Comparison of ENCODE assay signal across 25 cellular contexts in the genomic region with DNA sequence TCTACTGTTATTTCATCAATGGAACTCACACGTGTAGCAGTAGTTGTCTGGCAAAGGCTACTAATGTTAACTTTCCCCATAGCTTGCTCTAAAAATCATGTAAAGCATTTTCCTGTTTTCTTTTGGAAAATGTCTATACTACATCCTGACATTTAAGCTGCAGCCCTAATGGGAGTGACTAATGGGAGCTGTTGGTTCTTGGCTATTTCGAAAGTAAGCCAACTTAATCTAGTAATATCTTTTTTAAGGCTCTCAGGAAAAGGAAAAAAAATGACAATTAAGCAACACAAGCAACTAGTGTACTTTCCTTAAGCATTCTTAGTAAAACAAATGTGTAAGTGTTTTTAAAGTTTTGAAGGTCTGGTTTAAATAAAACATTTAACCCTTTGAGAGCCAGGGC.
DNase-seq lines count a peak whose midpoint lies in the region; ATAC-seq, FAIRE-seq and TF ChIP-seq lines count a peak whose summit lies in the region.
"Had no signal": no experiment of that assay in that cellular context is flagged by ENCODE, and none has a peak within 500 bp of the region (broad histone marks: within the 10 kb centered on the region; RNA-seq: fewer than 3 reads in every experiment).

No MANE protein-coding gene starts in this region.

- H3K27me3 ChIP-seq in bronchial epithelial cell (ENCODE audit: control insufficient read depth, insufficient read depth, low read length), result no peaks in the 10 kb centered on the region

- no peaks in the 10 kb centered on the region for H3K36me3 ChIP-seq in bronchial epithelial cell (ENCODE audit: control insufficient read depth, insufficient read depth, low read length)

- ATAC-seq in GM18873 (IDR thresholded peaks at IDR 0.05; ENCODE audit: low FRiP score, unreplicated experiment), result no peak
- ATAC-seq: K562; stimulated activated memory B cell treated with anti-CD40 and anti-IgM and Interleukin-4, amounts not matched to agents 10 μg/mL and 1 μg/mL and 100 μg/mL, for 72 hours had no signal

- TF ChIP-seq POLR2A in H54 (IDR thresholded peaks at IDR 0.05; ENCODE audit: low read depth, low read length), result no peak

- H3K27me3 Mint-ChIP-seq in HFFc6 (ENCODE audit: insufficient read depth), result peaks cover 7% of the 10 kb centered on the region
- H3K27me3 Mint-ChIP-seq: stimulated activated memory B cell treated with anti-CD40 and anti-IgM and Interleukin-4, amounts not matched to agents 10 μg/mL and 1 μg/mL and 100 μg/mL, for 72 hours had no signal

- in situ Hi-C loops in KBM-7 (cut with MboI; ENCODE audit: low pct_unique_long_range_greater_than_20kb, low sequenced_read_pairs), result no loop called here

- H3K4me3 ChIP-seq in bronchial epithelial cell (ENCODE audit: low read depth, low read length), result no peak overlapping the region
- no peak overlapping the region for H3K4me3 ChIP-seq in fibroblast of pulmonary artery (replicated peaks; ENCODE audit: low read depth, low read length)
- H3K4me3 ChIP-seq in retinal pigment epithelial cell (ENCODE audit: low read length), result no peak overlapping the region
- H3K4me3 ChIP-seq: K562 had no signal

- DNase-seq in HFFc6 (peak; percentile 18), bronchial epithelial cell (ENCODE audit: low read depth) (peak; percentile 37), fibroblast of pulmonary artery (ENCODE audit: low read depth) (peak; percentile 77), retinal pigment epithelial cell (ENCODE audit: low read depth) (peak; percentile 31), KBM-7 (no peak), H54 (ENCODE audit: insufficient read length, low spot score) (no peak)
- DNase-seq: activated B cell treated with CpG ODN at 0.5 μM for 24 hours; activated naive CD4-positive, alpha-beta T cell treated with anti-CD3 and anti-CD28 coated beads, Interleukin-2, amount 50 U/mL, for 16 hours; anterior cingulate cortex; cerebellar nuclear complex; kidney glomerular epithelial cell; mammary epithelial cell; NCI-H1436; NCI-H446 treated with DMSO at 0.1 percent for 48 hours; Right ventricle myocardium superior; small intestine; stimulated activated CD4-positive, alpha-beta T cell treated with anti-CD3 and anti-CD28 coated beads, Interleukin-2, amount 100 ng/mL, for 48 hours; SW 1271; T1000 had no signal

- peaks cover 13% of the 10 kb centered on the region; the same call in 1 of the 2 replicates for H3K9me3 Mint-ChIP-seq in HFFc6
- H3K9me3 Mint-ChIP-seq: activated T-helper 1 cell treated with anti-CD3 and anti-CD28 coated beads, Interleukin-12 subunit alpha, Interleukin-12 subunit beta, Interleukin-2, Interleukin-4 antibody, amounts not matched to agents 30 ng/mL and 10 ng/mL and 1 ng/mL, durations not matched to agents 14 hours and 24 hours and 36 hours; stimulated activated memory B cell treated with anti-CD40 and anti-IgM and Interleukin-4, amounts not matched to agents 10 μg/mL and 1 μg/mL and 100 μg/mL, for 72 hours had no signal

- no peaks in the 10 kb centered on the region for H3K4me1 Mint-ChIP-seq in HFFc6 (ENCODE audit: low read depth)
- H3K4me1 Mint-ChIP-seq: activated B cell treated with CpG ODN at 0.5 μM for 24 hours; stimulated activated memory B cell treated with anti-CD40 and anti-IgM and Interleukin-4, amounts not matched to agents 10 μg/mL and 1 μg/mL and 100 μg/mL, for 72 hours had no signal

- no peak for FAIRE-seq in bronchial epithelial cell (lab: Jason Lieb, UNC)
- FAIRE-seq in H54 (lab: Jason Lieb, UNC), result no peak
- FAIRE-seq: GM19239, K562, small intestine, urothelium cell line had no signal

- peaks cover 19% of the 10 kb centered on the region for H3K36me3 Mint-ChIP-seq in HFFc6 (ENCODE audit: low read depth)
- H3K36me3 Mint-ChIP-seq: stimulated activated memory B cell treated with anti-CD40 and anti-IgM and Interleukin-4, amounts not matched to agents 10 μg/mL and 1 μg/mL and 100 μg/mL, for 72 hours had no signal

- no peak for TF ChIP-seq CTCF in HFFc6 (IDR thresholded peaks at IDR 0.05)
- TF ChIP-seq CTCF in bronchial epithelial cell (IDR thresholded peaks at IDR 0.05; ENCODE audit: insufficient read depth, low read length, severe bottlenecking), result no peak
- TF ChIP-seq CTCF in fibroblast of pulmonary artery (IDR thresholded peaks at IDR 0.05; ENCODE audit: low read length, missing control alignments), result no peak
- TF ChIP-seq CTCF in retinal pigment epithelial cell (conservative IDR thresholded peaks at IDR 0.05; ENCODE audit: low read depth, low read length), result no peak

- no peak overlapping the region for H3K27ac Mint-ChIP-seq in HFFc6
- H3K27ac Mint-ChIP-seq: activated B cell treated with CpG ODN at 0.5 μM for 24 hours; activated T-helper 1 cell treated with anti-CD3 and anti-CD28 coated beads, Interleukin-12 subunit alpha, Interleukin-12 subunit beta, Interleukin-2, Interleukin-4 antibody, amounts not matched to agents 30 ng/mL and 10 ng/mL and 1 ng/mL, durations not matched to agents 14 hours and 24 hours and 36 hours; stimulated activated memory B cell treated with anti-CD40 and anti-IgM and Interleukin-4, amounts not matched to agents 10 μg/mL and 1 μg/mL and 100 μg/mL, for 72 hours had no signal

- no peak overlapping the region for H3K4me3 Mint-ChIP-seq in HFFc6
- H3K4me3 Mint-ChIP-seq: activated B cell treated with CpG ODN at 0.5 μM for 24 hours; activated T-helper 1 cell treated with anti-CD3 and anti-CD28 coated beads, Interleukin-12 subunit alpha, Interleukin-12 subunit beta, Interleukin-2, Interleukin-4 antibody, amounts not matched to agents 30 ng/mL and 10 ng/mL and 1 ng/mL, durations not matched to agents 14 hours and 24 hours and 36 hours; stimulated activated memory B cell treated with anti-CD40 and anti-IgM and Interleukin-4, amounts not matched to agents 10 μg/mL and 1 μg/mL and 100 μg/mL, for 72 hours had no signal

Comparison
In these comparisons a context has a peak if more than half of its experiments do, and no peak if none do; other contexts are left out.
1. DNase-seq: peak in HFFc6 (single experiment), bronchial epithelial cell (single experiment), fibroblast of pulmonary artery (single experiment) and retinal pigment epithelial cell (single experiment); none in KBM-7 (single experiment) and H54 (single experiment).